In the genomic region with DNA sequence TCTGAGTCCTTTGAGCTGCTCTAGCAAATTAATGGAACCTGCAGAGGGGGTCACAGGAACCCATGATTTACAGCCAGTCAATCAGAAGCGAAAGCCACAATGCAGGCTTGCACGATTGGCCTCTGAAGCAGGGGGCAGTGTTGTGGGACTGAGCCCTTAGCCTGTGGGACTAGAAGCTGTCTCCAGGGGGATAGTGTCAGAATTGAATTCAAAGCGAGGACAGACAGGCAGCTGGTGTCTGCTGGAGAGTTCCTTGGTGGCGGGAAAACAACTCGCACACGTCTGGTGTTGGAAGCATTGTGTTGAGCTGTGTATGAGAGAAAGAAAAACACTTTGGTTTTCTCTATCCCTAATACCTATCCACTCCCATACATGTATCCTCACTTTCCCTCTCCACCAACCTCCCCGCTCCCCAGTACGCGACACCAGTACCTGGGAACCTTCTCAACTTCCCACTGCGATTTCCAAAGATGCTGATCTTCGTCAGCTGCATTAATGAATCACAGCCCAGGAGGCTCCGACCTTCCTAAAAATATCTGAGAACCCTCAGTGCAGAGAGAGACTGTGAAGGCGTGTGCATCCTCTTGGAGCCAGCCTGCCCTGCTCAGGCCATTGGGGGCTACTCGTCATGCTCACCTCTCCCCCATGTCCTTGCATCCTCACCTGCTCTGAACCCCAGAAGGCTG, we compare ENCODE assay signal across 12 cellular contexts.
DNase-seq lines count a peak whose midpoint lies in the region; ATAC-seq and TF ChIP-seq lines count a peak whose summit lies in the region.
"Had no signal": no experiment of that assay in that cellular context is flagged by ENCODE, and none has a peak within 500 bp of the region (broad histone marks: within the 10 kb centered on the region; RNA-seq: fewer than 3 reads in every experiment).

No MANE protein-coding gene starts in this region.

- CTCF ChIA-PET in AG04450 (lab: Charles Lee) = interaction anchor here (0.8 to 1.3 kb wide), 3 partner anchors 73 to 118 kb away, joined by 3 to 5 read pairs (median 4); a partner anchor contains a TSS
- CTCF ChIA-PET in HEK293 (lab: Yijun Ruan, JAX) = interaction anchor here (0.6 to 1.8 kb wide), 7 partner anchors 8 to 153 kb away, joined by 3 to 6 read pairs (median 3); no protein-coding TSS in a partner anchor

- H3K4me3 ChIP-seq in AG04450 (ENCODE audit: low read depth, low read length) (no peak overlapping the region), HEK293 (ENCODE audit: low read depth, low read length) (no peak overlapping the region), astrocyte of the cerebellum (ENCODE audit: low read depth, low read length) (no peak overlapping the region)
- H3K4me3 ChIP-seq: stomach had no signal

- peaks cover 6% of the 10 kb centered on the region for H3K27me3 ChIP-seq in AG04450 (ENCODE audit: control insufficient read depth, insufficient read depth, low read length)
- H3K27me3 ChIP-seq: stomach had no signal

- no peaks in the 10 kb centered on the region for H3K4me1 ChIP-seq in HEK293 (ENCODE audit: control insufficient read depth, insufficient read depth, low read length)

- DNase-seq in AG04450 (ENCODE audit: low read depth, low spot score) (no peak), astrocyte of the cerebellum (ENCODE audit: low read depth) (no peak), iPS-NIHi11 (ENCODE audit: low spot score) (peak; percentile 46), hippocampal formation (lab: John Stamatoyannopoulos, UW) (no peak), SHP77 (lab: John Stamatoyannopoulos, UW) (no peak)
- DNase-seq in activated CD8-positive, alpha-beta memory T cell treated with anti-CD3 and anti-CD28 coated beads, Interleukin-2, amount 50 U/mL, for 4 hours = no peak
- DNase-seq: activated CD8-positive, alpha-beta T cell treated with anti-CD3 and anti-CD28 coated beads, Interleukin-2, amount 10 ng/mL, durations not matched to agents 7 days and 5 days; activated gamma-delta T cell treated with Interleukin-2 at 50 U/mL for 16 hours; stomach; T-helper 2 cell had no signal

- no peaks in the 10 kb centered on the region for H3K36me3 ChIP-seq in HEK293 (ENCODE audit: control insufficient read depth in 2 of 2, insufficient read depth in 1 of 2, low read length in 2 of 2)
- H3K36me3 ChIP-seq: stomach had no signal

- TF ChIP-seq CTCF in AG04450 (IDR thresholded peaks at IDR 0.05; ENCODE audit: low read depth, low read length) (peak; percentile 12; the same call in 1 of the 2 replicates), HEK293 (tag by site-specific recombination; IDR thresholded peaks at IDR 0.05) (0 out of 2 replicates have a peak, but pooled peaks have one; percentile 9), astrocyte of the cerebellum (IDR thresholded peaks at IDR 0.05; ENCODE audit: low read depth, low read length, missing control alignments) (peak; percentile 21)

- H3K27ac ChIP-seq in AG04450 (ENCODE audit: low read depth, low read length) (no peak overlapping the region), HEK293 (ENCODE audit: extremely low read depth, low read depth, low read length) (no peak overlapping the region)
- H3K27ac ChIP-seq: stomach had no signal

- in situ Hi-C loops in astrocyte of the cerebellum (cut with HindIII; ENCODE audit: low sequenced_read_pairs) = no loop called here

- POLR2A ChIA-PET in AG04450 (lab: Yijun Ruan, JAX) (no interaction called here), HEK293 (lab: Yijun Ruan, JAX) (interaction anchor here (1.9 to 5.3 kb wide), 2 partner anchors 16 to 115 kb away, joined by 9 to 29 read pairs; a partner anchor contains a TSS)

- no peak for ATAC-seq in GM21390 (IDR thresholded peaks at IDR 0.05; ENCODE audit: unreplicated experiment)
- ATAC-seq: activated CD8-positive, alpha-beta T cell treated with anti-CD3 and anti-CD28 coated beads, Interleukin-2, amount 10 ng/mL, durations not matched to agents 7 days and 5 days had no signal

- H3K9me3 ChIP-seq in AG04450 (ENCODE audit: control insufficient read depth, insufficient read depth, low read length) (no peaks in the 10 kb centered on the region), HEK293 (ENCODE audit: control insufficient read depth, insufficient read depth, low read depth, low read length) (no peaks in the 10 kb centered on the region)
- H3K9me3 ChIP-seq: stomach had no signal

TF ChIP-seq in HEK293, 187 proteins besides CTCF, POLR2A, EP300 and RAD21:
- no peak for TF ChIP-seq ZNF521 (tag by site-specific recombination; IDR thresholded peaks at IDR 0.05)
- no peak for TF ChIP-seq ZNF629 (tag by site-specific recombination; IDR thresholded peaks at IDR 0.05)
- no peak for TF ChIP-seq HOXD13 (CRISPR knock-in tag; IDR thresholded peaks at IDR 0.05; ENCODE audit: borderline replicate concordance)
